Comparison of ENCODE assay signal across 29 cellular contexts in the genomic region with DNA sequence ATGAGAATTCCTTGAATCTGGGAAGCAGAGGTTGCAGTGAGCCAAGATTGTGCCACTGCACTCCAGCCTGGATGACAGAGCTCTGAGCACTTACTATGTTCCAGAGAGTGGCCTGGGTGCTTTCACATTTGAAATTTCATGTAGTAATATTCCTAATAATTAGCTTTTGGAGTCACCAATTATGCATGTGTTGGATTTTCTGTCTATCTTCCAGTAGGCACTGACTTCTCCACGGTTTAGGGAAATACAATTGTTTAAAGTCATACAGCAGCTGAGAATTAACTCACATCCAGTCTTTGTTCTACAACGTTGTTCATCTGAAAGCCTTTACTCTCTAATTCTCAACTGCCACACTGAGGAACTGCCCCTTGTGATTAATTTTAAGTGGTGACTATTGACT.
"Had no signal": no experiment of that assay in that cellular context is flagged by ENCODE, and none has a peak within 500 bp of the region (broad histone marks: within the 10 kb centered on the region; RNA-seq: fewer than 3 reads in every experiment).

No MANE protein-coding gene starts in this region.

- H3K4me1 ChIP-seq: neural progenitor cell, parathyroid adenoma, psoas muscle, right lobe of liver, suprapubic skin, testis, tibial artery, transverse colon, upper lobe of right lung, uterus had no signal

- H3K9ac ChIP-seq: neural progenitor cell, parathyroid adenoma had no signal

- H3K36me3 ChIP-seq: neural progenitor cell, ovary, right lobe of liver, sigmoid colon, suprapubic skin, transverse colon, upper lobe of right lung, uterus had no signal

- H3K36me3 Mint-ChIP-seq: natural killer cell; neural progenitor cell; stimulated activated effector memory CD8-positive, alpha-beta T cell treated with anti-CD3 and anti-CD28 coated beads, Interleukin-12 subunit alpha, Interleukin-12 subunit beta, amount 100 ng/mL, for 72 hours; type B pancreatic cell had no signal

- H3K9me3 Mint-ChIP-seq: type B pancreatic cell had no signal

- H3K4me2 ChIP-seq: neural progenitor cell had no signal

- H2AFZ ChIP-seq: neural progenitor cell, parathyroid adenoma had no signal

- H3K4me3 ChIP-seq: neural progenitor cell, ovary, psoas muscle, right lobe of liver, sigmoid colon, suprapubic skin, testis, tibial artery, transverse colon, upper lobe of right lung, uterus had no signal

- DNase-seq: natural killer cell; occipital lobe; ovary; posterior cingulate gyrus; psoas muscle; right cardiac atrium; right lobe of liver; sigmoid colon; small intestine; stimulated activated CD4-positive, alpha-beta T cell treated with anti-CD3 and anti-CD28 coated beads, Interleukin-15, amount 100 ng/mL, for 24 hours; stimulated activated CD4-positive, alpha-beta T cell treated with anti-CD3 and anti-CD28 coated beads, Interleukin-2, amount 100 ng/mL, for 24 hours; stimulated activated CD4-positive, alpha-beta T cell treated with anti-CD3 and anti-CD28 coated beads, Interleukin-2, amount 100 ng/mL, for 48 hours; stimulated activated CD4-positive, alpha-beta T cell treated with anti-CD3 and anti-CD28 coated beads, Interleukin-4, amount 100 ng/mL, for 24 hours; stimulated activated naive CD4-positive, alpha-beta T cell; stimulated activated naive CD8-positive, alpha-beta T cell treated with anti-CD3 and anti-CD28 coated beads, Interleukin-15, amount 100 ng/mL, for 72 hours; stimulated activated naive CD8-positive, alpha-beta T cell treated with anti-CD3 and anti-CD28 coated beads, Interleukin-15, Interleukin-2, amounts not matched to agents 100 U/mL and 50 U/mL, for 24 hours; substantia nigra; testis; tibial artery; transverse colon; upper lobe of right lung; uterus had no signal

- ATAC-seq: natural killer cell; psoas muscle; right cardiac atrium; right lobe of liver; stimulated activated effector memory CD8-positive, alpha-beta T cell treated with anti-CD3 and anti-CD28 coated beads, Interleukin-12 subunit alpha, Interleukin-12 subunit beta, amount 100 ng/mL, for 72 hours; stimulated activated naive CD8-positive, alpha-beta T cell treated with anti-CD3 and anti-CD28 coated beads, Interleukin-15, amount 100 ng/mL, for 72 hours; stimulated activated naive CD8-positive, alpha-beta T cell treated with anti-CD3 and anti-CD28 coated beads, Interleukin-15, Interleukin-2, amounts not matched to agents 100 U/mL and 50 U/mL, for 24 hours; upper lobe of right lung had no signal

- H3K27ac Mint-ChIP-seq: natural killer cell; nephron; neural progenitor cell; progenitor cell of endocrine pancreas; stimulated activated effector memory CD8-positive, alpha-beta T cell treated with anti-CD3 and anti-CD28 coated beads, Interleukin-12 subunit alpha, Interleukin-12 subunit beta, amount 100 ng/mL, for 72 hours; stimulated activated naive CD8-positive, alpha-beta T cell treated with anti-CD3 and anti-CD28 coated beads, Interleukin-15, amount 100 ng/mL, for 72 hours; type B pancreatic cell had no signal

- H3K9me3 ChIP-seq: ovary, psoas muscle, testis, transverse colon, uterus had no signal

- H3K27me3 ChIP-seq: neural progenitor cell, ovary, right lobe of liver, sigmoid colon, testis, tibial artery, uterus had no signal

- H3K27ac ChIP-seq: neural progenitor cell, ovary, parathyroid adenoma, psoas muscle, right lobe of liver, sigmoid colon, suprapubic skin, testis, tibial artery, transverse colon, upper lobe of right lung, uterus had no signal

- H3K4me1 Mint-ChIP-seq: natural killer cell; nephron; neural progenitor cell; stimulated activated effector memory CD8-positive, alpha-beta T cell treated with anti-CD3 and anti-CD28 coated beads, Interleukin-12 subunit alpha, Interleukin-12 subunit beta, amount 100 ng/mL, for 72 hours; stimulated activated naive CD8-positive, alpha-beta T cell treated with anti-CD3 and anti-CD28 coated beads, Interleukin-15, amount 100 ng/mL, for 72 hours had no signal

- H3K79me2 ChIP-seq: parathyroid adenoma had no signal

- H3K4me3 Mint-ChIP-seq: natural killer cell; nephron; neural progenitor cell; stimulated activated effector memory CD8-positive, alpha-beta T cell treated with anti-CD3 and anti-CD28 coated beads, Interleukin-12 subunit alpha, Interleukin-12 subunit beta, amount 100 ng/mL, for 72 hours; stimulated activated naive CD8-positive, alpha-beta T cell treated with anti-CD3 and anti-CD28 coated beads, Interleukin-15, amount 100 ng/mL, for 72 hours; type B pancreatic cell had no signal
